Comparison of ENCODE assay signal across 10 cellular contexts in genomic region chr20:46151936-46152335, GRCh38.
DNase-seq lines count a peak whose midpoint lies in the region; ATAC-seq and TF ChIP-seq lines count a peak whose summit lies in the region.
"Had no signal": no experiment of that assay in that cellular context is flagged by ENCODE, and none has a peak within 500 bp of the region (broad histone marks: within the 10 kb centered on the region; RNA-seq: fewer than 3 reads in every experiment).

No MANE protein-coding gene starts in this region.

- H3F3A ChIP-seq in DOHH2 (ENCODE audit: control insufficient read depth, insufficient read depth), result no peaks in the 10 kb centered on the region

- H3K36me3 ChIP-seq in DOHH2 (ENCODE audit: control insufficient read depth, low read length), result no peaks in the 10 kb centered on the region
- H3K36me3 ChIP-seq: neutrophil had no signal

- H3K9me3 ChIP-seq in DOHH2 (ENCODE audit: control insufficient read depth, insufficient read depth, low read length), result no peaks in the 10 kb centered on the region
- H3K9me3 ChIP-seq: neutrophil had no signal

- no peak overlapping the region for H3K4me3 ChIP-seq in DOHH2 (ENCODE audit: low read length)
- no peak overlapping the region for H3K4me3 ChIP-seq in fibroblast of pulmonary artery (replicated peaks; ENCODE audit: low read depth, low read length)

- H3K27ac ChIP-seq in 22Rv1 (no peak overlapping the region), DOHH2 (ENCODE audit: low read depth, low read length) (no peak overlapping the region)
- H3K27ac ChIP-seq: neutrophil had no signal

- H3K27me3 ChIP-seq in DOHH2 (ENCODE audit: control insufficient read depth, low read length), result no peaks in the 10 kb centered on the region

- DNase-seq in OCI-M1 (lab: John Stamatoyannopoulos, UW) (peak; percentile 4), fibroblast of pulmonary artery (ENCODE audit: low read depth) (no peak), NCI-H748 (lab: John Stamatoyannopoulos, UW; ENCODE audit: unreplicated experiment) (no peak), NCI-H510A (lab: John Stamatoyannopoulos, UW) (no peak), GM03348 (ENCODE audit: low spot score) (no peak)
- DNase-seq: NCI-H446 treated with DMSO at 0.1 percent for 48 hours had no signal

- no peak overlapping the region for H3K4me2 ChIP-seq in DOHH2 (ENCODE audit: low read length)

- ATAC-seq in HG02610 (IDR thresholded peaks at IDR 0.05; ENCODE audit: unreplicated experiment), result no peak

- no peaks in the 10 kb centered on the region for H3K9me2 ChIP-seq in DOHH2 (replicated peaks; ENCODE audit: control insufficient read depth, low read length)

- no peaks in the 10 kb centered on the region for H4K20me1 ChIP-seq in DOHH2 (ENCODE audit: control insufficient read depth, insufficient read depth, low read depth, low read length)

- no peaks in the 10 kb centered on the region for H3K79me2 ChIP-seq in DOHH2 (ENCODE audit: control insufficient read depth, low read length)

- H3K4me1 ChIP-seq in DOHH2 (ENCODE audit: control insufficient read depth, low read length), result no peaks in the 10 kb centered on the region

- TF ChIP-seq CTCF in 22Rv1 (IDR thresholded peaks at IDR 0.05), result peak; percentile 77
- TF ChIP-seq CTCF in DOHH2 (IDR thresholded peaks at IDR 0.05; ENCODE audit: low read depth, low read length, poor library complexity, severe bottlenecking), result peak; percentile 80
- peak; percentile 31 for TF ChIP-seq CTCF in fibroblast of pulmonary artery (IDR thresholded peaks at IDR 0.05; ENCODE audit: low read length, missing control alignments)
